1 cellular context compared by ENCODE assay signal in genomic region chr7:116512524-116513188, GRCh38.
TF ChIP-seq lines count a peak whose summit lies in the region.

No MANE protein-coding gene starts in this region.

TF ChIP-seq in H1, 55 proteins besides CTCF, POLR2A, EP300 and RAD21:
- TF ChIP-seq SP2 (IDR thresholded peaks at IDR 0.05; ENCODE audit: low read length) (no peak), ZNF274 (IDR thresholded peaks at IDR 0.05; ENCODE audit: borderline replicate concordance, extremely low read depth, low read length) (no peak), SP4 (IDR thresholded peaks at IDR 0.05; ENCODE audit: low read length) (no peak), PHF8 (conservative IDR thresholded peaks at IDR 0.05; ENCODE audit: low read depth, low read length) (no peak), RBBP5 (IDR thresholded peaks at IDR 0.05; ENCODE audit: borderline replicate concordance, low read depth, low read length) (no peak), CEBPB (IDR thresholded peaks at IDR 0.05; ENCODE audit: low read depth, low read length) (no peak), TAF7 (optimal IDR thresholded peaks at IDR 0.05; ENCODE audit: borderline replicate concordance, low read depth, low read length) (no peak), SP1 (IDR thresholded peaks at IDR 0.05; ENCODE audit: low read depth, low read length) (no peak), CREB1 (IDR thresholded peaks at IDR 0.05) (no peak), FOSL1 (IDR thresholded peaks at IDR 0.05; ENCODE audit: insufficient read depth, low read depth, low read length) (no peak), SUZ12 (IDR thresholded peaks at IDR 0.05; ENCODE audit: low read length) (no peak), GABPA (IDR thresholded peaks at IDR 0.05; ENCODE audit: borderline replicate concordance, insufficient read depth, low read length) (no peak), JUN (IDR thresholded peaks at IDR 0.05; ENCODE audit: low read depth, low read length) (no peak), CTBP2 (IDR thresholded peaks at IDR 0.05; ENCODE audit: borderline replicate concordance, insufficient read depth, insufficient read length, low read length) (no peak), CHD2 (IDR thresholded peaks at IDR 0.05; ENCODE audit: low read length) (no peak)
